In genomic region chr1:234409328-234409727, GRCh38 we compare ENCODE assay signal across 12 cellular contexts. TPM values are rescaled to one million over a fixed set of nuclear protein-coding genes. Genes with fewer than 3 reads are reported as not detected.
DNase-seq lines count a peak whose midpoint lies in the region.
"Had no signal": no experiment of that assay in that cellular context is flagged by ENCODE, and none has a peak within 500 bp of the region (broad histone marks: within the 10 kb centered on the region; RNA-seq: fewer than 3 reads in every experiment).

No MANE protein-coding gene starts in this region.

- H3K4me3 ChIP-seq in effector memory CD4-positive, alpha-beta T cell (ENCODE audit: insufficient read depth, low read depth, low read length, poor library complexity, severe bottlenecking) = no peak overlapping the region
- no peak overlapping the region for H3K4me3 ChIP-seq in GM23248

- H3K79me2 ChIP-seq in GM23248 (ENCODE audit: insufficient read depth) = no peaks in the 10 kb centered on the region

- H2AFZ ChIP-seq in GM23248 = no peak overlapping the region

- H3F3A ChIP-seq in GM23248 (ENCODE audit: insufficient read depth) = no peaks in the 10 kb centered on the region

- peak; percentile 24 for DNase-seq in stimulated activated CD4-positive, alpha-beta T cell treated with anti-CD3 and anti-CD28 coated beads, Interleukin-4, amount 100 ng/mL, for 24 hours
- DNase-seq in stimulated activated CD4-positive, alpha-beta T cell treated with anti-CD3 and anti-CD28 coated beads, Interleukin-1b, Interleukin-23, amount 100 ng/mL, for 48 hours = no peak
- DNase-seq in T-helper 1 cell (peak in 3 of 5 donors; percentile 10 to 75 (median 14)), HuH-7.5 (ENCODE audit: low spot score) (no peak), GM23248 (no peak), NCI-H146 (lab: John Stamatoyannopoulos, UW) (no peak)
- peak in 1 of 3 donors; percentile 15 for DNase-seq in effector memory CD4-positive, alpha-beta T cell
- no peak for DNase-seq in activated CD8-positive, alpha-beta memory T cell treated with anti-CD3 and anti-CD28 coated beads, Interleukin-2, amount 50 U/mL, for 4 hours
- DNase-seq: CD8-positive, alpha-beta memory T cell; islet precursor cell; NCI-H1694 had no signal

- in situ Hi-C loops in GM23248 (cut with MboI) = no loop called here

- 78 to 86% methylated on average over 5 of the region's 5 CpGs for WGBS in GM23248 (ENCODE audit: low coverage in 1 of 2, low lambda C conversion rate in 2 of 2, missing lambda C conversion rate in 2 of 2), 2 experiments

- peak overlapping the region; percentile 64 for H3K27ac ChIP-seq in effector memory CD4-positive, alpha-beta T cell (ENCODE audit: insufficient read depth, low read length, poor library complexity, severe bottlenecking)
- H3K27ac ChIP-seq in GM23248 = no peak overlapping the region
- H3K27ac ChIP-seq: epithelial cell of prostate had no signal

- peaks cover 6% of the 10 kb centered on the region for H3K4me1 ChIP-seq in effector memory CD4-positive, alpha-beta T cell (ENCODE audit: control insufficient read depth, insufficient read depth, low read length, poor library complexity, severe bottlenecking)
- no peaks in the 10 kb centered on the region for H3K4me1 ChIP-seq in GM23248 (ENCODE audit: insufficient read depth)

- H3K27me3 ChIP-seq in effector memory CD4-positive, alpha-beta T cell (replicated peaks; ENCODE audit: control insufficient read depth, insufficient read depth, low read length, poor library complexity, severe bottlenecking) = no peaks in the 10 kb centered on the region
- H3K27me3 ChIP-seq in GM23248 (replicated peaks; ENCODE audit: insufficient read depth) = no peaks in the 10 kb centered on the region

- H3K9me3 ChIP-seq in effector memory CD4-positive, alpha-beta T cell (ENCODE audit: control insufficient read depth, low read length) = no peaks in the 10 kb centered on the region
- no peaks in the 10 kb centered on the region for H3K9me3 ChIP-seq in GM23248 (ENCODE audit: low read depth)

- H3K9me2 ChIP-seq in GM23248 (ENCODE audit: insufficient read depth) = no peaks in the 10 kb centered on the region

- no peak overlapping the region for H3K9ac ChIP-seq in GM23248

- no peaks in the 10 kb centered on the region for H4K20me1 ChIP-seq in GM23248 (ENCODE audit: insufficient read depth)

- peaks cover 10% of the 10 kb centered on the region for H3K36me3 ChIP-seq in effector memory CD4-positive, alpha-beta T cell (ENCODE audit: control insufficient read depth, insufficient read depth, low read length)
- H3K36me3 ChIP-seq in GM23248 (ENCODE audit: low read depth) = no peaks in the 10 kb centered on the region

- no peak overlapping the region for H3K4me2 ChIP-seq in GM23248 (ENCODE audit: unreplicated experiment)

RNA-seq across cellular contexts. Expression of gene COA6, which starts 36.1 kb away (rescaled TPM):
- 5.4 and 28.3 TPM in 2 replicates for total RNA-seq in GM23248 (2014; rRNA removed; shearing (Covaris generic))
- 44.7 and 52.2 TPM in 2 replicates for polyA plus RNA-seq in GM23248 (2016; fragmentation: Nextera tagmentation; extraction: Ambion mirVana)

Comparison
In these comparisons a context has a peak if more than half of its experiments do, and no peak if none do; other contexts are left out.
1. DNase-seq: peak in stimulated activated CD4-positive, alpha-beta T cell treated with anti-CD3 and anti-CD28 coated beads, Interleukin-4, amount 100 ng/mL, for 24 hours (single experiment) and T-helper 1 cell (3 of 5); none in stimulated activated CD4-positive, alpha-beta T cell treated with anti-CD3 and anti-CD28 coated beads, Interleukin-1b, Interleukin-23, amount 100 ng/mL, for 48 hours (single experiment), activated CD8-positive, alpha-beta memory T cell treated with anti-CD3 and anti-CD28 coated beads, Interleukin-2, amount 50 U/mL, for 4 hours (single experiment), HuH-7.5 (single experiment), GM23248 (single experiment) and NCI-H146 (single experiment).